Comparison of ENCODE assay signal across 1 cellular context in genomic region chr10:68562666-68563522, GRCh38.
TF ChIP-seq lines count a peak whose summit lies in the region.

No MANE protein-coding gene starts in this region.

TF ChIP-seq in K562, 482 proteins besides CTCF, POLR2A, EP300 and RAD21 (continued from another document and continues in another):
- no peak for TF ChIP-seq RREB1 (CRISPR knock-in tag; IDR thresholded peaks at IDR 0.05)
- no peak for TF ChIP-seq TCF7L2 (IDR thresholded peaks at IDR 0.05; ENCODE audit: low read depth, low read length)
- no peak for TF ChIP-seq ZNF507 (tag; conservative IDR thresholded peaks at IDR 0.05)
- no peak for TF ChIP-seq MAFG (tag; conservative IDR thresholded peaks at IDR 0.05)
- no peak for TF ChIP-seq ZNF143 (CRISPR knock-in tag; IDR thresholded peaks at IDR 0.05)
- TF ChIP-seq MAX (CRISPR knock-in tag; IDR thresholded peaks at IDR 0.05) = no peak
- no peak for TF ChIP-seq DDX20 (tag; IDR thresholded peaks at IDR 0.05; ENCODE audit: low read depth)
- TF ChIP-seq CBX1 (IDR thresholded peaks at IDR 0.05; ENCODE audit: low read depth) = no peak
- TF ChIP-seq ZNF318 (IDR thresholded peaks at IDR 0.05; ENCODE audit: borderline replicate concordance in 1 of 2, low read depth in 1 of 2) = no peak
- TF ChIP-seq CHD7 (IDR thresholded peaks at IDR 0.05; ENCODE audit: low read depth, low read length) = no peak
- TF ChIP-seq EWSR1 (IDR thresholded peaks at IDR 0.05; ENCODE audit: borderline replicate concordance, low read depth, partially characterized antibody) = no peak
- TF ChIP-seq HNRNPH1 (optimal IDR thresholded peaks at IDR 0.05; ENCODE audit: low read depth, low read length) = no peak
- no peak for TF ChIP-seq DACH1 (IDR thresholded peaks at IDR 0.05; ENCODE audit: partially characterized antibody)
- no peak for TF ChIP-seq TGIF2 (CRISPR knock-in tag; IDR thresholded peaks at IDR 0.05)
- no peak for TF ChIP-seq PTRF (tag; IDR thresholded peaks at IDR 0.05)
- no peak for TF ChIP-seq ZBTB26 (CRISPR knock-in tag; IDR thresholded peaks at IDR 0.05)
- TF ChIP-seq NR2F6 (CRISPR knock-in tag; IDR thresholded peaks at IDR 0.05) = no peak
- no peak for TF ChIP-seq ZFP36 (IDR thresholded peaks at IDR 0.05; ENCODE audit: low read depth, low read length, partially characterized antibody)
- no peak for TF ChIP-seq BCL6 (CRISPR knock-in tag; IDR thresholded peaks at IDR 0.05)
- TF ChIP-seq TCF3 (CRISPR knock-in tag; IDR thresholded peaks at IDR 0.05) = 0 out of 2 replicates have a peak, but pooled peaks have one; percentile 9
- no peak for TF ChIP-seq ZFP30 (CRISPR knock-in tag; IDR thresholded peaks at IDR 0.05; ENCODE audit: borderline replicate concordance)
- no peak; the same call in none of the 2 replicates for TF ChIP-seq NCOA1 (IDR thresholded peaks at IDR 0.05; ENCODE audit: low read depth)
- no peak for TF ChIP-seq POLR2G (IDR thresholded peaks at IDR 0.05; ENCODE audit: low read depth, low read length)
- no peak for TF ChIP-seq ZNF224 (CRISPR knock-in tag; IDR thresholded peaks at IDR 0.05)
